In the genomic region with DNA sequence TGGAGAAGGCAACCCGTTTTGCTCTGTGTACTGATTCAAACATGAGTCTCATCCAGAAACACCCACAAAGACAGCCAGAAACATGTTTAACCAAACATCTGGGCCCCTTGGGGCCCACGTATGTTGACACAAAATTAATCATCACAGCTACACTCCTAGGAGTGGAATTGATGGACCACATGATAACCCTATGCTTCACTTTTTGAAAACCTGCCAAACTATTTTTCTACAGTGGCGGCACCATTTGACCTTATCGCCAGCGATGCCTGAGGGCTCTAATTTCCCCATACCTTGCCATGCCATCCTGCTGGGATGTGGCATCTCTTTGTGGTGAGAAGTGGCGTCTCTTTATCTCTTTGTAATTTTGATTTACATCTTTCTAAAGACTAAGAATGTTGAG, we compare ENCODE assay signal across 1 cellular context.
A peak's percentile ranks its signal among the peaks of the same experiment; 100 is the strongest.
TF ChIP-seq lines count a peak whose summit lies in the region.

No MANE protein-coding gene starts in this region.

TF ChIP-seq in HepG2, 621 proteins besides CTCF, POLR2A, EP300 and RAD21 (continued from another document and continues in another):
- TF ChIP-seq DMAP1 (CRISPR knock-in tag; IDR thresholded peaks at IDR 0.05) (no peak), NFE2L2 (IDR thresholded peaks at IDR 0.05; ENCODE audit: low read length) (no peak), PHF5A (CRISPR knock-in tag; IDR thresholded peaks at IDR 0.05; ENCODE audit: low read depth, unreplicated experiment) (no peak), ZNF691 (CRISPR knock-in tag; IDR thresholded peaks at IDR 0.05; ENCODE audit: borderline replicate concordance, low read depth) (no peak), TBL1XR1 (IDR thresholded peaks at IDR 0.05; ENCODE audit: borderline replicate concordance, low read length, partially characterized antibody) (no peak), SP5 (CRISPR knock-in tag; IDR thresholded peaks at IDR 0.05; ENCODE audit: borderline replicate concordance, low read depth) (0 out of 2 replicates have a peak, but pooled peaks have one; percentile 28), ZBTB34 (CRISPR knock-in tag; IDR thresholded peaks at IDR 0.05) (no peak), FOXP4 (CRISPR knock-in tag; IDR thresholded peaks at IDR 0.05) (peak; percentile 73), ZNF501 (CRISPR knock-in tag; IDR thresholded peaks at IDR 0.05) (peak; percentile 66; the same call in 1 of the 2 replicates), PAX8 (CRISPR knock-in tag; IDR thresholded peaks at IDR 0.05; ENCODE audit: borderline replicate concordance) (no peak), PCBP2 (optimal IDR thresholded peaks at IDR 0.05; ENCODE audit: low read depth, low read length, poor library complexity, severe bottlenecking) (no peak), ZFX (CRISPR knock-in tag; IDR thresholded peaks at IDR 0.05; ENCODE audit: low read depth) (no peak; the same call in 1 of the 2 replicates), ZNF556 (CRISPR knock-in tag; IDR thresholded peaks at IDR 0.05; ENCODE audit: borderline replicate concordance) (no peak), SPEN (CRISPR knock-in tag; IDR thresholded peaks at IDR 0.05; ENCODE audit: low read depth) (no peak), ZNF790 (CRISPR knock-in tag; IDR thresholded peaks at IDR 0.05; ENCODE audit: borderline replicate concordance) (no peak), RFXAP (CRISPR knock-in tag; IDR thresholded peaks at IDR 0.05; ENCODE audit: borderline replicate concordance) (no peak), MLLT10 (CRISPR knock-in tag; IDR thresholded peaks at IDR 0.05) (no peak), CCDC6 (CRISPR knock-in tag; IDR thresholded peaks at IDR 0.05) (no peak), ZFP91 (CRISPR knock-in tag; IDR thresholded peaks at IDR 0.05; ENCODE audit: borderline replicate concordance) (no peak), ZNF564 (CRISPR knock-in tag; IDR thresholded peaks at IDR 0.05) (no peak), ZNF446 (CRISPR knock-in tag; IDR thresholded peaks at IDR 0.05) (no peak), ATRX (CRISPR knock-in tag; IDR thresholded peaks at IDR 0.05; ENCODE audit: borderline replicate concordance) (no peak), RARA (CRISPR knock-in tag; IDR thresholded peaks at IDR 0.05) (peak; percentile 56), ZBTB44 (CRISPR knock-in tag; IDR thresholded peaks at IDR 0.05) (no peak), ZNF33B (CRISPR knock-in tag; IDR thresholded peaks at IDR 0.05) (no peak), SMARCC2 (IDR thresholded peaks at IDR 0.05) (no peak), BCLAF1 (IDR thresholded peaks at IDR 0.05) (no peak), ZNF7 (CRISPR knock-in tag; IDR thresholded peaks at IDR 0.05) (no peak), ZNF737 (CRISPR knock-in tag; IDR thresholded peaks at IDR 0.05; ENCODE audit: borderline replicate concordance) (no peak), HDAC1 (CRISPR knock-in tag; IDR thresholded peaks at IDR 0.05) (0 out of 2 replicates have a peak, but pooled peaks have one; percentile 24), ZNF781 (CRISPR knock-in tag; IDR thresholded peaks at IDR 0.05; ENCODE audit: borderline replicate concordance, not compliant biosample characterization) (no peak), ZBTB21 (CRISPR knock-in tag; IDR thresholded peaks at IDR 0.05) (no peak), ZNF776 (CRISPR knock-in tag; IDR thresholded peaks at IDR 0.05) (no peak)
- TF ChIP-seq, protein P1, sequence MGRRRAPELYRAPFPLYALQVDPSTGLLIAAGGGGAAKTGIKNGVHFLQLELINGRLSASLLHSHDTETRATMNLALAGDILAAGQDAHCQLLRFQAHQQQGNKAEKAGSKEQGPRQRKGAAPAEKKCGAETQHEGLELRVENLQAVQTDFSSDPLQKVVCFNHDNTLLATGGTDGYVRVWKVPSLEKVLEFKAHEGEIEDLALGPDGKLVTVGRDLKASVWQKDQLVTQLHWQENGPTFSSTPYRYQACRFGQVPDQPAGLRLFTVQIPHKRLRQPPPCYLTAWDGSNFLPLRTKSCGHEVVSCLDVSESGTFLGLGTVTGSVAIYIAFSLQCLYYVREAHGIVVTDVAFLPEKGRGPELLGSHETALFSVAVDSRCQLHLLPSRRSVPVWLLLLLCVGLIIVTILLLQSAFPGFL (CRISPR knock-in tag; IDR thresholded peaks at IDR 0.05), result no peak
- TF ChIP-seq, protein P2, sequence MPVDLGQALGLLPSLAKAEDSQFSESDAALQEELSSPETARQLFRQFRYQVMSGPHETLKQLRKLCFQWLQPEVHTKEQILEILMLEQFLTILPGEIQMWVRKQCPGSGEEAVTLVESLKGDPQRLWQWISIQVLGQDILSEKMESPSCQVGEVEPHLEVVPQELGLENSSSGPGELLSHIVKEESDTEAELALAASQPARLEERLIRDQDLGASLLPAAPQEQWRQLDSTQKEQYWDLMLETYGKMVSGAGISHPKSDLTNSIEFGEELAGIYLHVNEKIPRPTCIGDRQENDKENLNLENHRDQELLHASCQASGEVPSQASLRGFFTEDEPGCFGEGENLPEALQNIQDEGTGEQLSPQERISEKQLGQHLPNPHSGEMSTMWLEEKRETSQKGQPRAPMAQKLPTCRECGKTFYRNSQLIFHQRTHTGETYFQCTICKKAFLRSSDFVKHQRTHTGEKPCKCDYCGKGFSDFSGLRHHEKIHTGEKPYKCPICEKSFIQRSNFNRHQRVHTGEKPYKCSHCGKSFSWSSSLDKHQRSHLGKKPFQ (CRISPR knock-in tag; IDR thresholded peaks at IDR 0.05; ENCODE audit: insufficient replicate concordance), result no peak
- TF ChIP-seq, protein P3, sequence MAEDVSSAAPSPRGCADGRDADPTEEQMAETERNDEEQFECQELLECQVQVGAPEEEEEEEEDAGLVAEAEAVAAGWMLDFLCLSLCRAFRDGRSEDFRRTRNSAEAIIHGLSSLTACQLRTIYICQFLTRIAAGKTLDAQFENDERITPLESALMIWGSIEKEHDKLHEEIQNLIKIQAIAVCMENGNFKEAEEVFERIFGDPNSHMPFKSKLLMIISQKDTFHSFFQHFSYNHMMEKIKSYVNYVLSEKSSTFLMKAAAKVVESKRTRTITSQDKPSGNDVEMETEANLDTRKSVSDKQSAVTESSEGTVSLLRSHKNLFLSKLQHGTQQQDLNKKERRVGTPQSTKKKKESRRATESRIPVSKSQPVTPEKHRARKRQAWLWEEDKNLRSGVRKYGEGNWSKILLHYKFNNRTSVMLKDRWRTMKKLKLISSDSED (CRISPR knock-in tag; IDR thresholded peaks at IDR 0.05), result no peak
- TF ChIP-seq, protein P4, sequence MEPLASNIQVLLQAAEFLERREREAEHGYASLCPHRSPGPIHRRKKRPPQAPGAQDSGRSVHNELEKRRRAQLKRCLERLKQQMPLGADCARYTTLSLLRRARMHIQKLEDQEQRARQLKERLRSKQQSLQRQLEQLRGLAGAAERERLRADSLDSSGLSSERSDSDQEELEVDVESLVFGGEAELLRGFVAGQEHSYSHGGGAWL (CRISPR knock-in tag; IDR thresholded peaks at IDR 0.05), result no peak
- TF ChIP-seq, protein P5, sequence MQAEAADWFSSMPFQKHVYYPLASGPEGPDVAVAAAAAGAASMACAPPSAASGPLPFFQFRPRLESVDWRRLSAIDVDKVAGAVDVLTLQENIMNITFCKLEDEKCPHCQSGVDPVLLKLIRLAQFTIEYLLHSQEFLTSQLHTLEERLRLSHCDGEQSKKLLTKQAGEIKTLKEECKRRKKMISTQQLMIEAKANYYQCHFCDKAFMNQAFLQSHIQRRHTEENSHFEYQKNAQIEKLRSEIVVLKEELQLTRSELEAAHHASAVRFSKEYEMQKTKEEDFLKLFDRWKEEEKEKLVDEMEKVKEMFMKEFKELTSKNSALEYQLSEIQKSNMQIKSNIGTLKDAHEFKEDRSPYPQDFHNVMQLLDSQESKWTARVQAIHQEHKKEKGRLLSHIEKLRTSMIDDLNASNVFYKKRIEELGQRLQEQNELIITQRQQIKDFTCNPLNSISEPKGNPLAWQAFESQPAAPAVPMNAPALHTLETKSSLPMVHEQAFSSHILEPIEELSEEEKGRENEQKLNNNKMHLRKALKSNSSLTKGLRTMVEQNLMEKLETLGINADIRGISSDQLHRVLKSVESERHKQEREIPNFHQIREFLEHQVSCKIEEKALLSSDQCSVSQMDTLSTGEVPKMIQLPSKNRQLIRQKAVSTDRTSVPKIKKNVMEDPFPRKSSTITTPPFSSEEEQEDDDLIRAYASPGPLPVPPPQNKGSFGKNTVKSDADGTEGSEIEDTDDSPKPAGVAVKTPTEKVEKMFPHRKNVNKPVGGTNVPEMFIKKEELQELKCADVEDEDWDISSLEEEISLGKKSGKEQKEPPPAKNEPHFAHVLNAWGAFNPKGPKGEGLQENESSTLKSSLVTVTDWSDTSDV (CRISPR knock-in tag; IDR thresholded peaks at IDR 0.05), result no peak
